ENCODE assay signal across 25 cellular contexts in the genomic region with DNA sequence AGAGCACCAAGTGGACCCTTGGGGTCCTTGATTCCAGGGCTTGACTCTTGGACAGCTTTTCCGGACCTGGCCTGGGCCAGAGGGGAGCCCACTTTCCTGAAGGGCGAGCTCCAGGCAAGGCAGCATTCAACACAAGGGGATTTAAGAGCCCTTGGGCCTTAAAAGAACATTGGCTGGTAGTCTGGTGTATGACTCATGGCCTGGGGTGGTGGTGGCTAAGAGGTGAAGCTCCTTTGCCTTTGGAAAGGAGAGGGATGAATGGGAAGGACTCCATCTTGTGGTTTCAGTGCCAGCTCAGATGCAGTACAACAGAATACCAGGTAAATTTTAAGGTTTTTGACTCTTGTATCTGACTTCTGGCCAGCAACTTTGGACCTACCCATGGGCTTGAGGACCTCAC.
"Had no signal": no experiment of that assay in that cellular context is flagged by ENCODE, and none has a peak within 500 bp of the region (broad histone marks: within the 10 kb centered on the region; RNA-seq: fewer than 3 reads in every experiment).

No MANE protein-coding gene starts in this region.

- H3K27ac Mint-ChIP-seq: activated CD8-positive, alpha-beta T cell treated with anti-CD3 and anti-CD28 coated beads, Interleukin-2, amount 10 ng/mL, durations not matched to agents 7 days and 5 days; activated naive CD8-positive, alpha-beta T cell treated with anti-CD3 and anti-CD28 coated beads, Interleukin-2, amount 10 ng/mL, durations not matched to agents 7 days and 5 days had no signal

- H3K36me3 Mint-ChIP-seq: activated naive CD8-positive, alpha-beta T cell treated with anti-CD3 and anti-CD28 coated beads, Interleukin-2, amount 10 ng/mL, durations not matched to agents 7 days and 5 days had no signal

- H3K27me3 Mint-ChIP-seq: activated naive CD8-positive, alpha-beta T cell treated with anti-CD3 and anti-CD28 coated beads, Interleukin-2, amount 10 ng/mL, durations not matched to agents 7 days and 5 days had no signal

- H3K27ac ChIP-seq: adrenal gland, ascending aorta, body of pancreas, Peyer's patch, RWPE1, SJCRH30, WERI-Rb-1 had no signal

- H3K4me1 ChIP-seq: adrenal gland, ascending aorta, body of pancreas, Peyer's patch, SJCRH30 had no signal

- H3K9ac ChIP-seq: SK-N-SH had no signal

- DNase-seq: activated CD4-positive, alpha-beta T cell treated with anti-CD3 and anti-CD28 coated beads for 4 hours; activated CD8-positive, alpha-beta memory T cell treated with anti-CD3 and anti-CD28 coated beads, Interleukin-2, amount 50 U/mL, for 48 hours; activated CD8-positive, alpha-beta T cell treated with anti-CD3 and anti-CD28 coated beads, Interleukin-2, amount 10 ng/mL, durations not matched to agents 7 days and 5 days; activated naive CD4-positive, alpha-beta T cell treated with anti-CD3 and anti-CD28 coated beads, Interleukin-2, amount 50 U/mL, for 16 hours; activated naive CD8-positive, alpha-beta T cell treated with anti-CD3 and anti-CD28 coated beads, Interleukin-2, amount 10 ng/mL, durations not matched to agents 7 days and 5 days; activated T-cell treated with anti-CD3 and anti-CD28 coated beads, Interleukin-2, amount 50 U/mL, for 1 hour; adrenal gland; body of pancreas; central memory CD4-positive, alpha-beta T cell; Kasumi-1; NCI-H1105; NCI-H1436; NCI-H1694 treated with DMSO at 0.1 percent for 48 hours; NCI-H2081 treated with DMSO at 0.1 percent for 48 hours; NCI-H446; NCI-H524; Right ventricle myocardium superior; SJCRH30; SK-N-SH; T-helper 1 cell; WERI-Rb-1 had no signal

- H3K36me3 ChIP-seq: adrenal gland, ascending aorta, Peyer's patch, SJCRH30, WERI-Rb-1 had no signal

- H3K4me2 ChIP-seq: SK-N-SH had no signal

- H3K27me3 ChIP-seq: adrenal gland, ascending aorta, body of pancreas, Peyer's patch, SJCRH30 had no signal

- H3K4me3 Mint-ChIP-seq: activated CD8-positive, alpha-beta T cell treated with anti-CD3 and anti-CD28 coated beads, Interleukin-2, amount 10 ng/mL, durations not matched to agents 7 days and 5 days; activated naive CD8-positive, alpha-beta T cell treated with anti-CD3 and anti-CD28 coated beads, Interleukin-2, amount 10 ng/mL, durations not matched to agents 7 days and 5 days had no signal

- H3K4me3 ChIP-seq: adrenal gland, ascending aorta, body of pancreas, K562, Peyer's patch, SJCRH30 had no signal

- ATAC-seq: activated CD8-positive, alpha-beta T cell treated with anti-CD3 and anti-CD28 coated beads, Interleukin-2, amount 10 ng/mL, durations not matched to agents 7 days and 5 days; body of pancreas; K562 had no signal

- H3K4me1 Mint-ChIP-seq: activated naive CD8-positive, alpha-beta T cell treated with anti-CD3 and anti-CD28 coated beads, Interleukin-2, amount 10 ng/mL, durations not matched to agents 7 days and 5 days had no signal

- H3K9me3 ChIP-seq: adrenal gland, ascending aorta, Peyer's patch, SJCRH30, SK-N-SH had no signal
